ENCODE assay signal across 1 cellular context in genomic region chr10:110458583-110458920, GRCh38.
TF ChIP-seq lines count a peak whose summit lies in the region.

No MANE protein-coding gene starts in this region.

TF ChIP-seq in endothelial cell of umbilical vein, 7 proteins besides CTCF, POLR2A, EP300 and RAD21 (continued from another document):
- TF ChIP-seq MYC (IDR thresholded peaks at IDR 0.05; ENCODE audit: low read depth, low read length) (no peak), POLR2AphosphoS5 (IDR thresholded peaks at IDR 0.05; ENCODE audit: insufficient read depth, low read depth, low read length) (no peak), GATA2 (IDR thresholded peaks at IDR 0.05; ENCODE audit: insufficient read depth, insufficient read length, low read depth, low read length) (no peak), FOS (IDR thresholded peaks at IDR 0.05; ENCODE audit: borderline replicate concordance, insufficient read depth, low read length) (no peak), JUN (IDR thresholded peaks at IDR 0.05; ENCODE audit: borderline replicate concordance, insufficient read depth, insufficient read length, low read depth) (no peak)
